In genomic region chr10:67492317-67493019, GRCh38 we compare ENCODE assay signal across 2 cellular contexts.
A peak's percentile ranks its signal among the peaks of the same experiment; 100 is the strongest.
TF ChIP-seq lines count a peak whose summit lies in the region.

No MANE protein-coding gene starts in this region.

TF ChIP-seq in A549, 52 proteins besides CTCF, POLR2A, EP300 and RAD21 (continued from another document and continues in another):
- no peak for TF ChIP-seq KDM1A (IDR thresholded peaks at IDR 0.05; ENCODE audit: low read depth)
- no peak for TF ChIP-seq NR3C1 (IDR thresholded peaks at IDR 0.05)
- TF ChIP-seq, protein P1, sequence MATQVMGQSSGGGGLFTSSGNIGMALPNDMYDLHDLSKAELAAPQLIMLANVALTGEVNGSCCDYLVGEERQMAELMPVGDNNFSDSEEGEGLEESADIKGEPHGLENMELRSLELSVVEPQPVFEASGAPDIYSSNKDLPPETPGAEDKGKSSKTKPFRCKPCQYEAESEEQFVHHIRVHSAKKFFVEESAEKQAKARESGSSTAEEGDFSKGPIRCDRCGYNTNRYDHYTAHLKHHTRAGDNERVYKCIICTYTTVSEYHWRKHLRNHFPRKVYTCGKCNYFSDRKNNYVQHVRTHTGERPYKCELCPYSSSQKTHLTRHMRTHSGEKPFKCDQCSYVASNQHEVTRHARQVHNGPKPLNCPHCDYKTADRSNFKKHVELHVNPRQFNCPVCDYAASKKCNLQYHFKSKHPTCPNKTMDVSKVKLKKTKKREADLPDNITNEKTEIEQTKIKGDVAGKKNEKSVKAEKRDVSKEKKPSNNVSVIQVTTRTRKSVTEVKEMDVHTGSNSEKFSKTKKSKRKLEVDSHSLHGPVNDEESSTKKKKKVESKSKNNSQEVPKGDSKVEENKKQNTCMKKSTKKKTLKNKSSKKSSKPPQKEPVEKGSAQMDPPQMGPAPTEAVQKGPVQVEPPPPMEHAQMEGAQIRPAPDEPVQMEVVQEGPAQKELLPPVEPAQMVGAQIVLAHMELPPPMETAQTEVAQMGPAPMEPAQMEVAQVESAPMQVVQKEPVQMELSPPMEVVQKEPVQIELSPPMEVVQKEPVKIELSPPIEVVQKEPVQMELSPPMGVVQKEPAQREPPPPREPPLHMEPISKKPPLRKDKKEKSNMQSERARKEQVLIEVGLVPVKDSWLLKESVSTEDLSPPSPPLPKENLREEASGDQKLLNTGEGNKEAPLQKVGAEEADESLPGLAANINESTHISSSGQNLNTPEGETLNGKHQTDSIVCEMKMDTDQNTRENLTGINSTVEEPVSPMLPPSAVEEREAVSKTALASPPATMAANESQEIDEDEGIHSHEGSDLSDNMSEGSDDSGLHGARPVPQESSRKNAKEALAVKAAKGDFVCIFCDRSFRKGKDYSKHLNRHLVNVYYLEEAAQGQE (IDR thresholded peaks at IDR 0.05): no peak
- TF ChIP-seq CBX2 (IDR thresholded peaks at IDR 0.05; ENCODE audit: borderline replicate concordance, low read depth): no peak
- no peak for TF ChIP-seq ZC3H11A (IDR thresholded peaks at IDR 0.05)
- no peak for TF ChIP-seq SREBF2 (IDR thresholded peaks at IDR 0.05)
- TF ChIP-seq FOXS1 (CRISPR knock-in tag; IDR thresholded peaks at IDR 0.05): no peak
- TF ChIP-seq USF2 (IDR thresholded peaks at IDR 0.05): no peak
- TF ChIP-seq BHLHE40 (IDR thresholded peaks at IDR 0.05; ENCODE audit: low read depth, low read length): no peak
- TF ChIP-seq ESRRA (IDR thresholded peaks at IDR 0.05; ENCODE audit: borderline replicate concordance, low read length): no peak
- no peak for TF ChIP-seq HOXB5 (CRISPR knock-in tag; IDR thresholded peaks at IDR 0.05)
- TF ChIP-seq CBX8 (IDR thresholded peaks at IDR 0.05): no peak
- no peak for TF ChIP-seq NFE2L2 (conservative IDR thresholded peaks at IDR 0.05; ENCODE audit: low read length)
- no peak for TF ChIP-seq HEYL (CRISPR knock-in tag; IDR thresholded peaks at IDR 0.05)
- TF ChIP-seq GATA3 (IDR thresholded peaks at IDR 0.05; ENCODE audit: borderline replicate concordance): peak; percentile 89
- no peak for TF ChIP-seq ZNF302 (CRISPR knock-in tag; IDR thresholded peaks at IDR 0.05)
- TF ChIP-seq JUN (IDR thresholded peaks at IDR 0.05): no peak
- TF ChIP-seq ZFP36 (IDR thresholded peaks at IDR 0.05; ENCODE audit: borderline replicate concordance, partially characterized antibody): peak; percentile 35
- no peak for TF ChIP-seq MAZ (IDR thresholded peaks at IDR 0.05; ENCODE audit: borderline replicate concordance, low read depth, low read length)
- no peak for TF ChIP-seq SMC3 (IDR thresholded peaks at IDR 0.05)
- no peak for TF ChIP-seq MAFK (IDR thresholded peaks at IDR 0.05; ENCODE audit: partially characterized antibody)
- TF ChIP-seq POLR2AphosphoS2 (conservative IDR thresholded peaks at IDR 0.05; ENCODE audit: low read length): no peak
- TF ChIP-seq EHMT2 (IDR thresholded peaks at IDR 0.05; ENCODE audit: low read depth): no peak
- no peak for TF ChIP-seq MYC (IDR thresholded peaks at IDR 0.05; ENCODE audit: borderline replicate concordance, low read length)
- peak in 1 of 2 experiments; percentile 24; a peak in 1 of 4 replicates for TF ChIP-seq CEBPB (IDR thresholded peaks at IDR 0.05)
- no peak for TF ChIP-seq HES2 (IDR thresholded peaks at IDR 0.05)
- no peak for TF ChIP-seq PHF8 (IDR thresholded peaks at IDR 0.05; ENCODE audit: borderline replicate concordance, low read depth)
- TF ChIP-seq RFX5 (IDR thresholded peaks at IDR 0.05): no peak
- peak; percentile 69; the same call in 1 of the 2 replicates for TF ChIP-seq JUNB (IDR thresholded peaks at IDR 0.05)
- TF ChIP-seq TFCP2L1 (CRISPR knock-in tag; IDR thresholded peaks at IDR 0.05): no peak
- no peak for TF ChIP-seq RCOR1 (IDR thresholded peaks at IDR 0.05; ENCODE audit: low read depth, low read length)
- TF ChIP-seq NPAS2 (CRISPR knock-in tag; IDR thresholded peaks at IDR 0.05; ENCODE audit: borderline replicate concordance): no peak
- TF ChIP-seq HDAC2 (IDR thresholded peaks at IDR 0.05): no peak
- TF ChIP-seq, protein P2, sequence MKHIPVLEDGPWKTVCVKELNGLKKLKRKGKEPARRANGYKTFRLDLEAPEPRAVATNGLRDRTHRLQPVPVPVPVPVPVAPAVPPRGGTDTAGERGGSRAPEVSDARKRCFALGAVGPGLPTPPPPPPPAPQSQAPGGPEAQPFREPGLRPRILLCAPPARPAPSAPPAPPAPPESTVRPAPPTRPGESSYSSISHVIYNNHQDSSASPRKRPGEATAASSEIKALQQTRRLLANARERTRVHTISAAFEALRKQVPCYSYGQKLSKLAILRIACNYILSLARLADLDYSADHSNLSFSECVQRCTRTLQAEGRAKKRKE (CRISPR knock-in tag; IDR thresholded peaks at IDR 0.05; ENCODE audit: low read depth): no peak
- TF ChIP-seq, protein P3, sequence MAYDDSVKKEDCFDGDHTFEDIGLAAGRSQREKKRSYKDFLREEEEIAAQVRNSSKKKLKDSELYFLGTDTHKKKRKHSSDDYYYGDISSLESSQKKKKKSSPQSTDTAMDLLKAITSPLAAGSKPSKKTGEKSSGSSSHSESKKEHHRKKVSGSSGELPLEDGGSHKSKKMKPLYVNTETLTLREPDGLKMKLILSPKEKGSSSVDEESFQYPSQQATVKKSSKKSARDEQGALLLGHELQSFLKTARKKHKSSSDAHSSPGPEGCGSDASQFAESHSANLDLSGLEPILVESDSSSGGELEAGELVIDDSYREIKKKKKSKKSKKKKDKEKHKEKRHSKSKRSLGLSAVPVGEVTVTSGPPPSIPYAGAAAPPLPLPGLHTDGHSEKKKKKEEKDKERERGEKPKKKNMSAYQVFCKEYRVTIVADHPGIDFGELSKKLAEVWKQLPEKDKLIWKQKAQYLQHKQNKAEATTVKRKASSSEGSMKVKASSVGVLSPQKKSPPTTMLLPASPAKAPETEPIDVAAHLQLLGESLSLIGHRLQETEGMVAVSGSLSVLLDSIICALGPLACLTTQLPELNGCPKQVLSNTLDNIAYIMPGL (CRISPR knock-in tag; IDR thresholded peaks at IDR 0.05; ENCODE audit: borderline replicate concordance): no peak

TF ChIP-seq in HEK293, 187 proteins besides CTCF, POLR2A, EP300 and RAD21 (continued from another document):
- TF ChIP-seq, protein P4, sequence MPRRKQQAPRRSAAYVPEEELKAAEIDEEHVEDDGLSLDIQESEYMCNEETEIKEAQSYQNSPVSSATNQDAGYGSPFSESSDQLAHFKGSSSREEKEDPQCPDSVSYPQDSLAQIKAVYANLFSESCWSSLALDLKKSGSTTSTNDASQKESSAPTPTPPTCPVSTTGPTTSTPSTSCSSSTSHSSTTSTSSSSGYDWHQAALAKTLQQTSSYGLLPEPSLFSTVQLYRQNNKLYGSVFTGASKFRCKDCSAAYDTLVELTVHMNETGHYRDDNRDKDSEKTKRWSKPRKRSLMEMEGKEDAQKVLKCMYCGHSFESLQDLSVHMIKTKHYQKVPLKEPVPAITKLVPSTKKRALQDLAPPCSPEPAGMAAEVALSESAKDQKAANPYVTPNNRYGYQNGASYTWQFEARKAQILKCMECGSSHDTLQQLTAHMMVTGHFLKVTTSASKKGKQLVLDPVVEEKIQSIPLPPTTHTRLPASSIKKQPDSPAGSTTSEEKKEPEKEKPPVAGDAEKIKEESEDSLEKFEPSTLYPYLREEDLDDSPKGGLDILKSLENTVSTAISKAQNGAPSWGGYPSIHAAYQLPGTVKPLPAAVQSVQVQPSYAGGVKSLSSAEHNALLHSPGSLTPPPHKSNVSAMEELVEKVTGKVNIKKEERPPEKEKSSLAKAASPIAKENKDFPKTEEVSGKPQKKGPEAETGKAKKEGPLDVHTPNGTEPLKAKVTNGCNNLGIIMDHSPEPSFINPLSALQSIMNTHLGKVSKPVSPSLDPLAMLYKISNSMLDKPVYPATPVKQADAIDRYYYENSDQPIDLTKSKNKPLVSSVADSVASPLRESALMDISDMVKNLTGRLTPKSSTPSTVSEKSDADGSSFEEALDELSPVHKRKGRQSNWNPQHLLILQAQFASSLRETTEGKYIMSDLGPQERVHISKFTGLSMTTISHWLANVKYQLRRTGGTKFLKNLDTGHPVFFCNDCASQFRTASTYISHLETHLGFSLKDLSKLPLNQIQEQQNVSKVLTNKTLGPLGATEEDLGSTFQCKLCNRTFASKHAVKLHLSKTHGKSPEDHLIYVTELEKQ (tag by site-specific recombination; IDR thresholded peaks at IDR 0.05; ENCODE audit: borderline replicate concordance): no peak
